1 cellular context compared by ENCODE assay signal in genomic region chr15:32866486-32867312, GRCh38.
TF ChIP-seq lines count a peak whose summit lies in the region.

No MANE protein-coding gene starts in this region.

TF ChIP-seq in HCT116, 20 proteins besides CTCF, POLR2A, EP300 and RAD21 (continued from another document):
- TF ChIP-seq ZBTB33 (IDR thresholded peaks at IDR 0.05; ENCODE audit: extremely low read depth, insufficient replicate concordance, low read length) (no peak), EZH2 (IDR thresholded peaks at IDR 0.05) (no peak), FOSL1 (IDR thresholded peaks at IDR 0.05; ENCODE audit: low read depth) (no peak), SIN3A (IDR thresholded peaks at IDR 0.05; ENCODE audit: low read depth) (no peak)
